In the genomic region with DNA sequence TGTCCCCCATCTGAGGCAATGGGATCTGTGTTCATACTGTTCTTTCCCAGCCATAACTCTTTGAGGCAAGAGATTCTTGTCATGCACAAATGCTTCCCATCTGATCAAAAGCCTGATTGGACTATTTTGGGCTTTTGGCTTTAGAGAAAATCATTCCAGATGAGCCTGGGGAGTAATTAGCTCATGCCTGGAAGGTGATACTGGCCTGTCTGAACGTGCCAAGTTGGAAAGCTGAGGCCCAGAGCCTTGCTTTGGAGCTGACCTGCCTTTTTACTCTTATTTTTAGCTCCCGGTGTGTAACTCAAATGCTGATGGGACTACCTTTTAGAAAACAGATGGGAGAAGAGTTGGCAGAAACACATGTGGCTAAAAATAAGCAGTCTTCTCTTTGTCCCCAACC, we compare ENCODE assay signal across 16 cellular contexts.
A peak's percentile ranks its signal among the peaks of the same experiment; 100 is the strongest.
DNase-seq lines count a peak whose midpoint lies in the region; ATAC-seq and TF ChIP-seq lines count a peak whose summit lies in the region.
"Had no signal": no experiment of that assay in that cellular context is flagged by ENCODE, and none has a peak within 500 bp of the region (broad histone marks: within the 10 kb centered on the region; RNA-seq: fewer than 3 reads in every experiment).

No MANE protein-coding gene starts in this region.

- H3K4me1 Mint-ChIP-seq in brain: peaks cover 44% of the 10 kb centered on the region
- H3K4me1 Mint-ChIP-seq: activated naive CD4-positive, alpha-beta T cell treated with anti-CD3 and anti-CD28 coated beads, Interleukin-2, amount 10 ng/mL, durations not matched to agents 7 days and 5 days; B cell had no signal

- TF ChIP-seq POLR2A in sigmoid colon (IDR thresholded peaks at IDR 0.05) (no peak), tibial nerve (IDR thresholded peaks at IDR 0.05) (no peak)

- TF ChIP-seq CTCF in brain (conservative IDR thresholded peaks at IDR 0.05) (no peak), foreskin keratinocyte (conservative IDR thresholded peaks at IDR 0.05) (no peak), sigmoid colon (IDR thresholded peaks at IDR 0.05) (no peak), tibial nerve (IDR thresholded peaks at IDR 0.05) (no peak)

- H3K9me3 ChIP-seq in sigmoid colon: no peaks in the 10 kb centered on the region
- no peaks in the 10 kb centered on the region for H3K9me3 ChIP-seq in tibial nerve

- TF ChIP-seq EP300 in sigmoid colon (IDR thresholded peaks at IDR 0.05) (no peak), tibial nerve (IDR thresholded peaks at IDR 0.05) (no peak)

- 81 to 85% methylated on average over 2 of the region's 2 CpGs for WGBS in sigmoid colon, 2 donors
- 36 to 60% methylated on average over 2 of the region's 2 CpGs for WGBS in tibial nerve, 2 donors

- H3K27me3 ChIP-seq in foreskin keratinocyte (no peaks in the 10 kb centered on the region), sigmoid colon (no peaks in the 10 kb centered on the region), tibial nerve (no peaks in the 10 kb centered on the region)

- H3K4me3 ChIP-seq in sigmoid colon (no peak overlapping the region), tibial nerve (no peak overlapping the region)

- H3K27ac ChIP-seq in foreskin keratinocyte (peak overlapping the region; percentile 90), sigmoid colon (peak overlapping the region; percentile 46 to 68 (median 56)), tibial nerve (no peak overlapping the region)

- DNase-seq in GM04504 (ENCODE audit: low read depth) (peak; percentile 42), foreskin keratinocyte (peak; percentile 76 to 88), sigmoid colon (no peak), dermis blood vessel endothelial cell (no peak), tibial nerve (ENCODE audit: low spot score in 2 of 2) (no peak)
- no peak for DNase-seq in effector CD4-positive, alpha-beta T cell
- DNase-seq: activated CD4-positive, alpha-beta T cell treated with anti-CD3 and anti-CD28 coated beads for 4 hours; activated naive CD4-positive, alpha-beta T cell treated with anti-CD3 and anti-CD28 coated beads, Interleukin-2, amount 10 ng/mL, durations not matched to agents 7 days and 5 days; glutamatergic neuron; kidney glomerular epithelial cell; NCI-H2227 treated with DMSO at 0.1 percent for 48 hours; occipital lobe; stimulated activated naive CD4-positive, alpha-beta T cell had no signal

- H3K27ac Mint-ChIP-seq in brain: peak overlapping the region in 4 of 5 experiments; percentile 28 to 76 (median 64)
- H3K27ac Mint-ChIP-seq: activated naive CD4-positive, alpha-beta T cell treated with anti-CD3 and anti-CD28 coated beads, Interleukin-2, amount 10 ng/mL, durations not matched to agents 7 days and 5 days; B cell had no signal

- H3K9me3 Mint-ChIP-seq in brain: no peaks in the 10 kb centered on the region
- H3K9me3 Mint-ChIP-seq: activated naive CD4-positive, alpha-beta T cell treated with anti-CD3 and anti-CD28 coated beads, Interleukin-2, amount 10 ng/mL, durations not matched to agents 7 days and 5 days had no signal

- H3K4me3 Mint-ChIP-seq in brain: no peak overlapping the region
- H3K4me3 Mint-ChIP-seq: activated naive CD4-positive, alpha-beta T cell treated with anti-CD3 and anti-CD28 coated beads, Interleukin-2, amount 10 ng/mL, durations not matched to agents 7 days and 5 days; B cell had no signal

- H3K36me3 Mint-ChIP-seq in brain: peaks cover 46% of the 10 kb centered on the region
- H3K36me3 Mint-ChIP-seq: activated naive CD4-positive, alpha-beta T cell treated with anti-CD3 and anti-CD28 coated beads, Interleukin-2, amount 10 ng/mL, durations not matched to agents 7 days and 5 days had no signal

- H3K4me1 ChIP-seq in foreskin keratinocyte: peaks cover 80% of the 10 kb centered on the region
- H3K4me1 ChIP-seq in sigmoid colon: peaks cover 0 to 60% (median 52%) of the 10 kb centered on the region in 4 donors
- peaks cover 0 to 24% (median 3%) of the 10 kb centered on the region in 4 donors for H3K4me1 ChIP-seq in tibial nerve

- ATAC-seq in foreskin keratinocyte (no peak), GM19324 (IDR thresholded peaks at IDR 0.05; ENCODE audit: low FRiP score, unreplicated experiment) (no peak)

- H3K36me3 ChIP-seq in sigmoid colon (peaks cover 6 to 83% (median 18%) of the 10 kb centered on the region in 4 donors), tibial nerve (peaks cover 0 to 73% (median 0%) of the 10 kb centered on the region in 3 donors)

- intact Hi-C loops in sigmoid colon (cut with DNase I): loop anchor here (5.0 to 10.0 kb wide), 3 partner anchors 42 to 101 kb away; no protein-coding TSS in a partner anchor

- H3K27me3 Mint-ChIP-seq in brain: no peaks in the 10 kb centered on the region
- H3K27me3 Mint-ChIP-seq: activated naive CD4-positive, alpha-beta T cell treated with anti-CD3 and anti-CD28 coated beads, Interleukin-2, amount 10 ng/mL, durations not matched to agents 7 days and 5 days; B cell had no signal

Comparison
In these comparisons a context has a peak if more than half of its experiments do, and no peak if none do; other contexts are left out.
1. DNase-seq: peak in GM04504 (single experiment) and foreskin keratinocyte (2 of 2); none in sigmoid colon (single experiment), dermis blood vessel endothelial cell (single experiment), tibial nerve (0 of 2) and effector CD4-positive, alpha-beta T cell (single experiment).
2. H3K27ac ChIP-seq: peak in foreskin keratinocyte (single experiment) and sigmoid colon (4 of 4); none in tibial nerve (0 of 4).